ENCODE assay signal across 40 cellular contexts in genomic region chr6:73252703-73253102, GRCh38. TPM values are rescaled to one million over a fixed set of nuclear protein-coding genes. Genes with fewer than 3 reads are reported as not detected.
"Had no signal": no experiment of that assay in that cellular context is flagged by ENCODE, and none has a peak within 500 bp of the region (broad histone marks: within the 10 kb centered on the region; RNA-seq: fewer than 3 reads in every experiment).

No MANE protein-coding gene starts in this region.

- DNase-seq: Karpas-422, Kasumi-1, MG63, MM.1S, MV-4-11, NCI-H1048, NCI-H1092, NCI-H1092 treated with DMSO at 0.1 percent for 48 hours, NCI-H1105, NCI-H1105 treated with DMSO at 0.1 percent for 48 hours, NCI-H1417, NCI-H1417 treated with DMSO at 0.1 percent for 48 hours, NCI-H1436, NCI-H1436 treated with DMSO at 0.1 percent for 48 hours, NCI-H146, NCI-H1694, NCI-H1694 treated with DMSO at 0.1 percent for 48 hours, NCI-H187, NCI-H187 treated with DMSO at 0.1 percent for 48 hours, NCI-H1930, NCI-H2029, NCI-H2029 treated with DMSO at 0.1 percent for 48 hours, NCI-H2081, NCI-H2081 treated with DMSO at 0.1 percent for 48 hours, NCI-H2107, NCI-H2171, NCI-H2171 treated with DMSO at 0.1 percent for 48 hours, NCI-H2227 treated with DMSO at 0.1 percent for 48 hours, NCI-H226, NCI-H345, NCI-H446, NCI-H446 treated with DMSO at 0.1 percent for 48 hours, NCI-H510A, NCI-H510A treated with DMSO at 0.1 percent for 48 hours, NCI-H524, NCI-H524 treated with DMSO at 0.1 percent for 48 hours had no signal

- H3K4me3 ChIP-seq: MG63 had no signal

- H3K27me3 ChIP-seq: MG63 had no signal

- H3K9me3 ChIP-seq: MG63 had no signal

- H3K36me3 ChIP-seq: MG63 had no signal

RNA-seq across cellular contexts. Expression of gene KHDC1L, which starts 27.4 kb away (rescaled TPM):
- total RNA-seq: LHCN-M2, M059J, MCF 10A, NCI-H460 had no signal
